2 cellular contexts compared by ENCODE assay signal in the genomic region with DNA sequence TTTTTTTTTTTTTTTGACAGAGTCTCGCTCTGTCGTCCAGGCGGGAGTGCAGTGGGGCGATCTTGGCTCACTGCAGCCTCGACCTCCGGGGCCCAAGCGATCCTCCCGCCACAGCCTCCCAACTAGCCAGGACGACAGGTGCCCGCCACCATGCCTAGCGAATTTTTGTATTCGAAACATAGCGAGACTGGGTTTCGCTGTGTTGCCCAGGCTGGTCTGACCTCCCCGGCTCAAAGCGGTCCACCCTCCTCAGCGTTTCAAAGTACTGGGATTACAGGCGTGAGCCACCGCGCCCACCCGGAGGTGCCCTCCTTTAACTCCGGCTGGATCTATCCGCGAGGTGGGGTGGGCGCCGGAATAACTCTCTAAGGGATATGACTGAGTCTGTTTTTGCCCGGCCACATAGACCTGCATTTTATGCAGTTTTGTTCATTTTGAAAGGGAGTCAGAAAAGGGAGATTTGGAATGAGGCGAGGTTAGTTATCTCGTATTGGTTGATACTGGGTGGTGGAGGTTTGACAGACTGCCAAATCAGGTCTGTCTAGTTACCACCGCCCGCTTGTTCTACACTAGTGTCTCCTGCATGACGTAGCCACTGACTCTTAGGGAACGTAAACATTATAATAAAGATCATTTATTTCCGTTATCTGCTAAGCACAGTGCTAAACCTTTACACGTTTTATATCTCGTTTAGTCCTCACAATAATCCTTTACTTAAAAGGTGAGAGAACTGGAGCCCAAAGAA.
TF ChIP-seq lines count a peak whose summit lies in the region.

No MANE protein-coding gene starts in this region.

TF ChIP-seq in SK-N-SH, 30 proteins besides CTCF, POLR2A, EP300 and RAD21 (continued from another document):
- TF ChIP-seq, protein P1, sequence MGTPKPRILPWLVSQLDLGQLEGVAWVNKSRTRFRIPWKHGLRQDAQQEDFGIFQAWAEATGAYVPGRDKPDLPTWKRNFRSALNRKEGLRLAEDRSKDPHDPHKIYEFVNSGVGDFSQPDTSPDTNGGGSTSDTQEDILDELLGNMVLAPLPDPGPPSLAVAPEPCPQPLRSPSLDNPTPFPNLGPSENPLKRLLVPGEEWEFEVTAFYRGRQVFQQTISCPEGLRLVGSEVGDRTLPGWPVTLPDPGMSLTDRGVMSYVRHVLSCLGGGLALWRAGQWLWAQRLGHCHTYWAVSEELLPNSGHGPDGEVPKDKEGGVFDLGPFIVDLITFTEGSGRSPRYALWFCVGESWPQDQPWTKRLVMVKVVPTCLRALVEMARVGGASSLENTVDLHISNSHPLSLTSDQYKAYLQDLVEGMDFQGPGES (IDR thresholded peaks at IDR 0.05; ENCODE audit: low read depth, low read length): no peak
- TF ChIP-seq MXI1 (IDR thresholded peaks at IDR 0.05; ENCODE audit: low read depth, low read length): no peak
- TF ChIP-seq RXRA (IDR thresholded peaks at IDR 0.05; ENCODE audit: borderline replicate concordance, low read depth): no peak
- TF ChIP-seq NRF1 (IDR thresholded peaks at IDR 0.05; ENCODE audit: low read depth, low read length): no peak
- TF ChIP-seq, protein P2, sequence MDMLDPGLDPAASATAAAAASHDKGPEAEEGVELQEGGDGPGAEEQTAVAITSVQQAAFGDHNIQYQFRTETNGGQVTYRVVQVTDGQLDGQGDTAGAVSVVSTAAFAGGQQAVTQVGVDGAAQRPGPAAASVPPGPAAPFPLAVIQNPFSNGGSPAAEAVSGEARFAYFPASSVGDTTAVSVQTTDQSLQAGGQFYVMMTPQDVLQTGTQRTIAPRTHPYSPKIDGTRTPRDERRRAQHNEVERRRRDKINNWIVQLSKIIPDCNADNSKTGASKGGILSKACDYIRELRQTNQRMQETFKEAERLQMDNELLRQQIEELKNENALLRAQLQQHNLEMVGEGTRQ (IDR thresholded peaks at IDR 0.05; ENCODE audit: borderline replicate concordance, low read depth, low read length): no peak
- no peak for TF ChIP-seq NFIC (IDR thresholded peaks at IDR 0.05; ENCODE audit: borderline replicate concordance)
- TF ChIP-seq POLR2AphosphoS5 (IDR thresholded peaks at IDR 0.05; ENCODE audit: low read depth, low read length): no peak
- TF ChIP-seq, protein P3, sequence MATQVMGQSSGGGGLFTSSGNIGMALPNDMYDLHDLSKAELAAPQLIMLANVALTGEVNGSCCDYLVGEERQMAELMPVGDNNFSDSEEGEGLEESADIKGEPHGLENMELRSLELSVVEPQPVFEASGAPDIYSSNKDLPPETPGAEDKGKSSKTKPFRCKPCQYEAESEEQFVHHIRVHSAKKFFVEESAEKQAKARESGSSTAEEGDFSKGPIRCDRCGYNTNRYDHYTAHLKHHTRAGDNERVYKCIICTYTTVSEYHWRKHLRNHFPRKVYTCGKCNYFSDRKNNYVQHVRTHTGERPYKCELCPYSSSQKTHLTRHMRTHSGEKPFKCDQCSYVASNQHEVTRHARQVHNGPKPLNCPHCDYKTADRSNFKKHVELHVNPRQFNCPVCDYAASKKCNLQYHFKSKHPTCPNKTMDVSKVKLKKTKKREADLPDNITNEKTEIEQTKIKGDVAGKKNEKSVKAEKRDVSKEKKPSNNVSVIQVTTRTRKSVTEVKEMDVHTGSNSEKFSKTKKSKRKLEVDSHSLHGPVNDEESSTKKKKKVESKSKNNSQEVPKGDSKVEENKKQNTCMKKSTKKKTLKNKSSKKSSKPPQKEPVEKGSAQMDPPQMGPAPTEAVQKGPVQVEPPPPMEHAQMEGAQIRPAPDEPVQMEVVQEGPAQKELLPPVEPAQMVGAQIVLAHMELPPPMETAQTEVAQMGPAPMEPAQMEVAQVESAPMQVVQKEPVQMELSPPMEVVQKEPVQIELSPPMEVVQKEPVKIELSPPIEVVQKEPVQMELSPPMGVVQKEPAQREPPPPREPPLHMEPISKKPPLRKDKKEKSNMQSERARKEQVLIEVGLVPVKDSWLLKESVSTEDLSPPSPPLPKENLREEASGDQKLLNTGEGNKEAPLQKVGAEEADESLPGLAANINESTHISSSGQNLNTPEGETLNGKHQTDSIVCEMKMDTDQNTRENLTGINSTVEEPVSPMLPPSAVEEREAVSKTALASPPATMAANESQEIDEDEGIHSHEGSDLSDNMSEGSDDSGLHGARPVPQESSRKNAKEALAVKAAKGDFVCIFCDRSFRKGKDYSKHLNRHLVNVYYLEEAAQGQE (IDR thresholded peaks at IDR 0.05; ENCODE audit: low read depth, low read length): no peak
- no peak for TF ChIP-seq GATA2 (CRISPR knock-in tag; IDR thresholded peaks at IDR 0.05)
TF ChIP-seq in SK-N-SH: peak in this region for 0.

TF ChIP-seq in SK-N-SH treated with all-trans-retinoic acid at 6 μM for 48 hours, 23 proteins besides CTCF, POLR2A, EP300 and RAD21 (continued from another document):
- TF ChIP-seq, protein P4, sequence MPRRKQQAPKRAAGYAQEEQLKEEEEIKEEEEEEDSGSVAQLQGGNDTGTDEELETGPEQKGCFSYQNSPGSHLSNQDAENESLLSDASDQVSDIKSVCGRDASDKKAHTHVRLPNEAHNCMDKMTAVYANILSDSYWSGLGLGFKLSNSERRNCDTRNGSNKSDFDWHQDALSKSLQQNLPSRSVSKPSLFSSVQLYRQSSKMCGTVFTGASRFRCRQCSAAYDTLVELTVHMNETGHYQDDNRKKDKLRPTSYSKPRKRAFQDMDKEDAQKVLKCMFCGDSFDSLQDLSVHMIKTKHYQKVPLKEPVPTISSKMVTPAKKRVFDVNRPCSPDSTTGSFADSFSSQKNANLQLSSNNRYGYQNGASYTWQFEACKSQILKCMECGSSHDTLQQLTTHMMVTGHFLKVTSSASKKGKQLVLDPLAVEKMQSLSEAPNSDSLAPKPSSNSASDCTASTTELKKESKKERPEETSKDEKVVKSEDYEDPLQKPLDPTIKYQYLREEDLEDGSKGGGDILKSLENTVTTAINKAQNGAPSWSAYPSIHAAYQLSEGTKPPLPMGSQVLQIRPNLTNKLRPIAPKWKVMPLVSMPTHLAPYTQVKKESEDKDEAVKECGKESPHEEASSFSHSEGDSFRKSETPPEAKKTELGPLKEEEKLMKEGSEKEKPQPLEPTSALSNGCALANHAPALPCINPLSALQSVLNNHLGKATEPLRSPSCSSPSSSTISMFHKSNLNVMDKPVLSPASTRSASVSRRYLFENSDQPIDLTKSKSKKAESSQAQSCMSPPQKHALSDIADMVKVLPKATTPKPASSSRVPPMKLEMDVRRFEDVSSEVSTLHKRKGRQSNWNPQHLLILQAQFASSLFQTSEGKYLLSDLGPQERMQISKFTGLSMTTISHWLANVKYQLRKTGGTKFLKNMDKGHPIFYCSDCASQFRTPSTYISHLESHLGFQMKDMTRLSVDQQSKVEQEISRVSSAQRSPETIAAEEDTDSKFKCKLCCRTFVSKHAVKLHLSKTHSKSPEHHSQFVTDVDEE (CRISPR knock-in tag; IDR thresholded peaks at IDR 0.05): no peak
- TF ChIP-seq, protein P5, sequence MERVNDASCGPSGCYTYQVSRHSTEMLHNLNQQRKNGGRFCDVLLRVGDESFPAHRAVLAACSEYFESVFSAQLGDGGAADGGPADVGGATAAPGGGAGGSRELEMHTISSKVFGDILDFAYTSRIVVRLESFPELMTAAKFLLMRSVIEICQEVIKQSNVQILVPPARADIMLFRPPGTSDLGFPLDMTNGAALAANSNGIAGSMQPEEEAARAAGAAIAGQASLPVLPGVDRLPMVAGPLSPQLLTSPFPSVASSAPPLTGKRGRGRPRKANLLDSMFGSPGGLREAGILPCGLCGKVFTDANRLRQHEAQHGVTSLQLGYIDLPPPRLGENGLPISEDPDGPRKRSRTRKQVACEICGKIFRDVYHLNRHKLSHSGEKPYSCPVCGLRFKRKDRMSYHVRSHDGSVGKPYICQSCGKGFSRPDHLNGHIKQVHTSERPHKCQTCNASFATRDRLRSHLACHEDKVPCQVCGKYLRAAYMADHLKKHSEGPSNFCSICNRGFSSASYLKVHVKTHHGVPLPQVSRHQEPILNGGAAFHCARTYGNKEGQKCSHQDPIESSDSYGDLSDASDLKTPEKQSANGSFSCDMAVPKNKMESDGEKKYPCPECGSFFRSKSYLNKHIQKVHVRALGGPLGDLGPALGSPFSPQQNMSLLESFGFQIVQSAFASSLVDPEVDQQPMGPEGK (CRISPR knock-in tag; IDR thresholded peaks at IDR 0.05; ENCODE audit: borderline replicate concordance): no peak
- no peak for TF ChIP-seq GLIS3 (CRISPR knock-in tag; IDR thresholded peaks at IDR 0.05)
- TF ChIP-seq, protein P6, sequence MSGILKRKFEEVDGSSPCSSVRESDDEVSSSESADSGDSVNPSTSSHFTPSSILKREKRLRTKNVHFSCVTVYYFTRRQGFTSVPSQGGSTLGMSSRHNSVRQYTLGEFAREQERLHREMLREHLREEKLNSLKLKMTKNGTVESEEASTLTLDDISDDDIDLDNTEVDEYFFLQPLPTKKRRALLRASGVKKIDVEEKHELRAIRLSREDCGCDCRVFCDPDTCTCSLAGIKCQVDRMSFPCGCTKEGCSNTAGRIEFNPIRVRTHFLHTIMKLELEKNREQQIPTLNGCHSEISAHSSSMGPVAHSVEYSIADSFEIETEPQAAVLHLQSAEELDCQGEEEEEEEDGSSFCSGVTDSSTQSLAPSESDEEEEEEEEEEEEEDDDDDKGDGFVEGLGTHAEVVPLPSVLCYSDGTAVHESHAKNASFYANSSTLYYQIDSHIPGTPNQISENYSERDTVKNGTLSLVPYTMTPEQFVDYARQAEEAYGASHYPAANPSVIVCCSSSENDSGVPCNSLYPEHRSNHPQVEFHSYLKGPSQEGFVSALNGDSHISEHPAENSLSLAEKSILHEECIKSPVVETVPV (CRISPR knock-in tag; IDR thresholded peaks at IDR 0.05): no peak
- no peak for TF ChIP-seq SNAI2 (CRISPR knock-in tag; IDR thresholded peaks at IDR 0.05)
- TF ChIP-seq TCF4 (CRISPR knock-in tag; IDR thresholded peaks at IDR 0.05; ENCODE audit: borderline replicate concordance): no peak
- TF ChIP-seq TOX (CRISPR knock-in tag; IDR thresholded peaks at IDR 0.05; ENCODE audit: borderline replicate concordance): no peak
- TF ChIP-seq PPARA (CRISPR knock-in tag; IDR thresholded peaks at IDR 0.05; ENCODE audit: borderline replicate concordance): no peak
